22 cellular contexts compared by ENCODE assay signal in genomic region chr22:46991666-46992065, GRCh38.
"Had no signal": no experiment of that assay in that cellular context is flagged by ENCODE, and none has a peak within 500 bp of the region (broad histone marks: within the 10 kb centered on the region; RNA-seq: fewer than 3 reads in every experiment).

No MANE protein-coding gene starts in this region.

- H3K36me3 Mint-ChIP-seq: natural killer cell had no signal

- H3K4me1 ChIP-seq: parathyroid adenoma, right atrium auricular region, uterus had no signal

- H3K27ac ChIP-seq: gastrocnemius medialis, neutrophil, parathyroid adenoma, right atrium auricular region, sigmoid colon, thoracic aorta, tibial nerve, upper lobe of left lung, uterus had no signal

- ATAC-seq: effector memory CD8-positive, alpha-beta T cell; gastrocnemius medialis; left lobe of liver; natural killer cell; stimulated activated memory B cell treated with anti-CD40 and anti-IgM and Interleukin-4, amounts not matched to agents 10 μg/mL and 1 μg/mL and 100 μg/mL, for 72 hours had no signal

- H3K79me2 ChIP-seq: parathyroid adenoma had no signal

- H3K9ac ChIP-seq: parathyroid adenoma had no signal

- H3K9me3 Mint-ChIP-seq: effector memory CD8-positive, alpha-beta T cell; memory B cell; natural killer cell; stimulated activated memory B cell treated with anti-CD40 and anti-IgM and Interleukin-4, amounts not matched to agents 10 μg/mL and 1 μg/mL and 100 μg/mL, for 72 hours; stimulated activated naive CD8-positive, alpha-beta T cell treated with anti-CD3 and anti-CD28 coated beads, Interleukin-15, Interleukin-2, amounts not matched to agents 100 ng/mL and 50 ng/mL, for 24 hours had no signal

- DNase-seq: cortex of kidney; effector memory CD8-positive, alpha-beta T cell; gastrocnemius medialis; head of caudate nucleus; natural killer cell; sigmoid colon; stimulated activated CD4-positive, alpha-beta T cell treated with anti-CD3 and anti-CD28 coated beads, Interleukin-2, amount 100 ng/mL, for 24 hours; stimulated activated CD4-positive, alpha-beta T cell treated with anti-CD3 and anti-CD28 coated beads, Interleukin-4, amount 100 ng/mL, for 4 hours; upper lobe of left lung; uterus had no signal

- H3K27ac Mint-ChIP-seq: memory B cell; natural killer cell; progenitor cell of endocrine pancreas; stimulated activated memory B cell treated with anti-CD40 and anti-IgM and Interleukin-4, amounts not matched to agents 10 μg/mL and 1 μg/mL and 100 μg/mL, for 72 hours; stimulated activated naive CD8-positive, alpha-beta T cell treated with anti-CD3 and anti-CD28 coated beads, Interleukin-15, Interleukin-2, amounts not matched to agents 100 ng/mL and 50 ng/mL, for 24 hours had no signal

- H2AFZ ChIP-seq: parathyroid adenoma had no signal

- H3K9me3 ChIP-seq: gastrocnemius medialis, neutrophil, right atrium auricular region, sigmoid colon, thoracic aorta, tibial nerve, upper lobe of left lung, uterus had no signal

- H3K36me3 ChIP-seq: gastrocnemius medialis, right atrium auricular region, thoracic aorta, uterus had no signal

- H3K27me3 Mint-ChIP-seq: effector memory CD8-positive, alpha-beta T cell; memory B cell; progenitor cell of endocrine pancreas; stimulated activated memory B cell treated with anti-CD40 and anti-IgM and Interleukin-4, amounts not matched to agents 10 μg/mL and 1 μg/mL and 100 μg/mL, for 72 hours; stimulated activated naive CD8-positive, alpha-beta T cell treated with anti-CD3 and anti-CD28 coated beads, Interleukin-15, Interleukin-2, amounts not matched to agents 100 ng/mL and 50 ng/mL, for 24 hours had no signal

- H3K27me3 ChIP-seq: gastrocnemius medialis, neutrophil, right atrium auricular region, sigmoid colon, tibial nerve, upper lobe of left lung, uterus had no signal

- H3K4me3 Mint-ChIP-seq: effector memory CD8-positive, alpha-beta T cell; memory B cell; natural killer cell; stimulated activated memory B cell treated with anti-CD40 and anti-IgM and Interleukin-4, amounts not matched to agents 10 μg/mL and 1 μg/mL and 100 μg/mL, for 72 hours; stimulated activated naive CD8-positive, alpha-beta T cell treated with anti-CD3 and anti-CD28 coated beads, Interleukin-15, Interleukin-2, amounts not matched to agents 100 ng/mL and 50 ng/mL, for 24 hours had no signal

- H3K4me3 ChIP-seq: gastrocnemius medialis, lung, right atrium auricular region, sigmoid colon, thoracic aorta, tibial nerve, upper lobe of left lung, uterus had no signal

- FAIRE-seq: keratinocyte had no signal
